In genomic region chr16:76946879-76947278, GRCh38 we compare ENCODE assay signal across 9 cellular contexts.
DNase-seq lines count a peak whose midpoint lies in the region; ATAC-seq, FAIRE-seq and TF ChIP-seq lines count a peak whose summit lies in the region.
"Had no signal": no experiment of that assay in that cellular context is flagged by ENCODE, and none has a peak within 500 bp of the region (broad histone marks: within the 10 kb centered on the region; RNA-seq: fewer than 3 reads in every experiment).

No MANE protein-coding gene starts in this region.

- DNase-seq in BJ (ENCODE audit: low read depth) = peak; percentile 9
- peak; percentile 30 for DNase-seq in HT-29 (ENCODE audit: low spot score)
- peak; percentile 85 for DNase-seq in adipocyte (ENCODE audit: low read depth)
- no peak for DNase-seq in NCI-H345 treated with DMSO at 0.1 percent for 48 hours (lab: John Stamatoyannopoulos, UW; ENCODE audit: unreplicated experiment)
- no peak for DNase-seq in NK-92 treated with Interleukin-12 subunit alpha and Interleukin-12 subunit beta, amount 100 ng/mL, for 24 hours (lab: John Stamatoyannopoulos, UW)
- DNase-seq in activated T-cell treated with anti-CD3 and anti-CD28 coated beads for 4 hours = no peak

- CTCF ChIA-PET in BJ (lab: Yijun Ruan, JAX) = no interaction called here

- H3K36me3 ChIP-seq in BJ (ENCODE audit: control insufficient read depth, insufficient read depth, low read length) (no peaks in the 10 kb centered on the region), adipocyte (ENCODE audit: control insufficient read depth, insufficient read depth, low read length, severe bottlenecking) (no peaks in the 10 kb centered on the region)

- no peak for TF ChIP-seq CTCF in BJ (IDR thresholded peaks at IDR 0.05; ENCODE audit: insufficient read depth, low read depth, low read length)

- H3K9ac ChIP-seq in adipocyte (ENCODE audit: low read length) = no peak overlapping the region

- no peak for ATAC-seq in HG03521 (IDR thresholded peaks at IDR 0.05; ENCODE audit: unreplicated experiment)
- ATAC-seq: body of pancreas had no signal

- no peaks in the 10 kb centered on the region for H3K9me3 ChIP-seq in adipocyte (ENCODE audit: control insufficient read depth, low read length)
- H3K9me3 ChIP-seq: body of pancreas had no signal

- POLR2A ChIA-PET in BJ (lab: Charles Lee) = no interaction called here

- no peaks in the 10 kb centered on the region for H3K27me3 ChIP-seq in BJ (ENCODE audit: control insufficient read depth, insufficient read depth, low read length)
- H3K27me3 ChIP-seq in adipocyte (replicated peaks; ENCODE audit: control insufficient read depth, insufficient read depth, low read length) = no peaks in the 10 kb centered on the region
- H3K27me3 ChIP-seq: body of pancreas had no signal

- FAIRE-seq in islet of Langerhans (lab: Jason Lieb, UNC) = peak; percentile 91

- peaks cover 18% of the 10 kb centered on the region for H3K4me1 ChIP-seq in adipocyte (ENCODE audit: control insufficient read depth, insufficient read depth, low read length)
- H3K4me1 ChIP-seq: body of pancreas had no signal

- no peak overlapping the region for H3K4me3 ChIP-seq in BJ (ENCODE audit: low read depth, low read length)
- no peak overlapping the region for H3K4me3 ChIP-seq in adipocyte (ENCODE audit: low read length)
- H3K4me3 ChIP-seq: body of pancreas had no signal

Comparison
In these comparisons a context has a peak if more than half of its experiments do, and no peak if none do; other contexts are left out.
1. DNase-seq: peak in BJ (single experiment), HT-29 (single experiment) and adipocyte (single experiment); none in NCI-H345 treated with DMSO at 0.1 percent for 48 hours (single experiment), NK-92 treated with Interleukin-12 subunit alpha and Interleukin-12 subunit beta, amount 100 ng/mL, for 24 hours (single experiment) and activated T-cell treated with anti-CD3 and anti-CD28 coated beads for 4 hours (single experiment).